In genomic region chr9:81729141-81729540, GRCh38 we compare ENCODE assay signal across 13 cellular contexts. TPM values are rescaled to one million over a fixed set of nuclear protein-coding genes. Genes with fewer than 3 reads are reported as not detected.
DNase-seq lines count a peak whose midpoint lies in the region; ATAC-seq and TF ChIP-seq lines count a peak whose summit lies in the region.
"Had no signal": no experiment of that assay in that cellular context is flagged by ENCODE, and none has a peak within 500 bp of the region (broad histone marks: within the 10 kb centered on the region; RNA-seq: fewer than 3 reads in every experiment).

No MANE protein-coding gene starts in this region.

- H3K9me3 ChIP-seq in uterus: no peaks in the 10 kb centered on the region

- no peak overlapping the region for H3K27ac ChIP-seq in uterus

- no peaks in the 10 kb centered on the region for H3K4me1 ChIP-seq in uterus

- POLR2A ChIA-PET in activated CD8-positive, alpha-beta T cell treated with anti-CD3 and anti-CD28 coated beads for 36 hours (lab: Charles Lee): no interaction called here

- H3K4me3 Mint-ChIP-seq in activated CD8-positive, alpha-beta T cell treated with anti-CD3 and anti-CD28 coated beads for 36 hours: no peak overlapping the region
- H3K4me3 Mint-ChIP-seq: activated naive CD4-positive, alpha-beta T cell treated with anti-CD3 and anti-CD28 coated beads, Interleukin-2, amount 10 ng/mL, durations not matched to agents 7 days and 5 days had no signal

- H3K4me1 Mint-ChIP-seq in activated CD8-positive, alpha-beta T cell treated with anti-CD3 and anti-CD28 coated beads for 36 hours (ENCODE audit: low read depth): no peaks in the 10 kb centered on the region
- H3K4me1 Mint-ChIP-seq: activated naive CD4-positive, alpha-beta T cell treated with anti-CD3 and anti-CD28 coated beads, Interleukin-2, amount 10 ng/mL, durations not matched to agents 7 days and 5 days had no signal

- no peak for TF ChIP-seq POLR2A in uterus (IDR thresholded peaks at IDR 0.05)

- H3K9me3 Mint-ChIP-seq in activated CD8-positive, alpha-beta T cell treated with anti-CD3 and anti-CD28 coated beads for 36 hours: no peaks in the 10 kb centered on the region

- H3K36me3 Mint-ChIP-seq in activated CD8-positive, alpha-beta T cell treated with anti-CD3 and anti-CD28 coated beads for 36 hours (ENCODE audit: low read depth): no peaks in the 10 kb centered on the region
- H3K36me3 Mint-ChIP-seq: activated naive CD4-positive, alpha-beta T cell treated with anti-CD3 and anti-CD28 coated beads, Interleukin-2, amount 10 ng/mL, durations not matched to agents 7 days and 5 days had no signal

- no peak for TF ChIP-seq CTCF in GM06990 (IDR thresholded peaks at IDR 0.05; ENCODE audit: insufficient read depth, low read length, poor library complexity, severe bottlenecking)
- TF ChIP-seq CTCF in activated CD8-positive, alpha-beta T cell treated with anti-CD3 and anti-CD28 coated beads for 36 hours (IDR thresholded peaks at IDR 0.05): no peak
- TF ChIP-seq CTCF in foreskin fibroblast (IDR thresholded peaks at IDR 0.05; ENCODE audit: low read depth, low read length): no peak
- no peak for TF ChIP-seq CTCF in uterus (IDR thresholded peaks at IDR 0.05)

- H3K4me3 ChIP-seq in GM06990 (replicated peaks; ENCODE audit: low read depth, low read length) (peak overlapping the region; percentile 26), foreskin fibroblast (ENCODE audit: low read depth in 1 of 2, low read length in 2 of 2) (no peak overlapping the region), uterus (no peak overlapping the region), H7 (ENCODE audit: insufficient read depth, low read depth, low read length) (no peak overlapping the region)

- H3K36me3 ChIP-seq in GM06990 (ENCODE audit: control insufficient read depth, insufficient read depth, low read length): no peaks in the 10 kb centered on the region
- no peaks in the 10 kb centered on the region for H3K36me3 ChIP-seq in uterus
- H3K36me3 ChIP-seq in H7 (replicated peaks; ENCODE audit: control insufficient read depth, insufficient read depth, low read length): no peaks in the 10 kb centered on the region

- CTCF ChIA-PET in activated CD8-positive, alpha-beta T cell treated with anti-CD3 and anti-CD28 coated beads for 36 hours (lab: Charles Lee): no interaction called here

- DNase-seq in GM06990 (ENCODE audit: extremely low read depth, insufficient read length) (peak; percentile 14), NCI-H748 treated with DMSO at 0.1 percent for 48 hours (lab: John Stamatoyannopoulos, UW) (peak; percentile 80), foreskin fibroblast (no peak), uterus (no peak), H7 (no peak)
- DNase-seq in activated CD8-positive, alpha-beta T cell treated with anti-CD3 and anti-CD28 coated beads for 36 hours: no peak
- DNase-seq: activated naive CD4-positive, alpha-beta T cell treated with anti-CD3 and anti-CD28 coated beads, Interleukin-2, amount 10 ng/mL, durations not matched to agents 7 days and 5 days; AML-193; hippocampal formation; IMR-90; PC-3 had no signal

- intact Hi-C loops in activated CD8-positive, alpha-beta T cell treated with anti-CD3 and anti-CD28 coated beads for 36 hours (cut with micrococcal nuclease): no loop called here
- intact Hi-C loops in uterus (cut with DNase I; ENCODE audit: low total_unique reads): no loop called here

- no peak overlapping the region for H3K27ac Mint-ChIP-seq in activated CD8-positive, alpha-beta T cell treated with anti-CD3 and anti-CD28 coated beads for 36 hours
- H3K27ac Mint-ChIP-seq: activated naive CD4-positive, alpha-beta T cell treated with anti-CD3 and anti-CD28 coated beads, Interleukin-2, amount 10 ng/mL, durations not matched to agents 7 days and 5 days had no signal

- peak; percentile 63 for ATAC-seq in GM19467 (IDR thresholded peaks at IDR 0.05; ENCODE audit: unreplicated experiment)
- ATAC-seq in HG03095 (IDR thresholded peaks at IDR 0.05; ENCODE audit: unreplicated experiment): peak; percentile 50
- ATAC-seq in activated CD8-positive, alpha-beta T cell treated with anti-CD3 and anti-CD28 coated beads for 36 hours: no peak
- ATAC-seq: PC-3 had no signal

- no peaks in the 10 kb centered on the region for H3K27me3 Mint-ChIP-seq in activated CD8-positive, alpha-beta T cell treated with anti-CD3 and anti-CD28 coated beads for 36 hours
- H3K27me3 Mint-ChIP-seq: activated naive CD4-positive, alpha-beta T cell treated with anti-CD3 and anti-CD28 coated beads, Interleukin-2, amount 10 ng/mL, durations not matched to agents 7 days and 5 days had no signal

- H3K27me3 ChIP-seq in GM06990 (replicated peaks; ENCODE audit: control insufficient read depth, insufficient read depth, low read length) (no peaks in the 10 kb centered on the region), uterus (no peaks in the 10 kb centered on the region), H7 (ENCODE audit: control insufficient read depth, insufficient read depth, low read length) (no peaks in the 10 kb centered on the region)

RNA-seq across cellular contexts. Expression of gene TLE1, which starts 39.8 kb away (rescaled TPM):
- total RNA-seq in activated CD8-positive, alpha-beta T cell treated with anti-CD3 and anti-CD28 coated beads for 36 hours: under 1 TPM; 0.20 to 0.29 TPM
- total RNA-seq in uterus: 100 to 1,000 TPM in 1 of 4 donors, 10 to 100 TPM in 3; 31.0 to 124 (median 62.6) TPM
- total RNA-seq in H7 (2014; rRNA removed; shearing (Covaris generic)): 84.1 and 107 TPM in 2 replicates

Comparison
In these comparisons a context has a peak if more than half of its experiments do, and no peak if none do; other contexts are left out.
1. DNase-seq: peak in GM06990 (single experiment) and NCI-H748 treated with DMSO at 0.1 percent for 48 hours (single experiment); none in activated CD8-positive, alpha-beta T cell treated with anti-CD3 and anti-CD28 coated beads for 36 hours (single experiment), foreskin fibroblast (0 of 2), uterus (0 of 2) and H7 (single experiment).
2. RNA of gene TLE1, which starts 39.8 kb away (total RNA-seq): 84.1 to 107 TPM in H7 and 31.0 to 124 TPM in uterus; 0.20 to 0.29 TPM in activated CD8-positive, alpha-beta T cell treated with anti-CD3 and anti-CD28 coated beads for 36 hours; every median in the first group is over 10 times any median in the second.